In the genomic region with DNA sequence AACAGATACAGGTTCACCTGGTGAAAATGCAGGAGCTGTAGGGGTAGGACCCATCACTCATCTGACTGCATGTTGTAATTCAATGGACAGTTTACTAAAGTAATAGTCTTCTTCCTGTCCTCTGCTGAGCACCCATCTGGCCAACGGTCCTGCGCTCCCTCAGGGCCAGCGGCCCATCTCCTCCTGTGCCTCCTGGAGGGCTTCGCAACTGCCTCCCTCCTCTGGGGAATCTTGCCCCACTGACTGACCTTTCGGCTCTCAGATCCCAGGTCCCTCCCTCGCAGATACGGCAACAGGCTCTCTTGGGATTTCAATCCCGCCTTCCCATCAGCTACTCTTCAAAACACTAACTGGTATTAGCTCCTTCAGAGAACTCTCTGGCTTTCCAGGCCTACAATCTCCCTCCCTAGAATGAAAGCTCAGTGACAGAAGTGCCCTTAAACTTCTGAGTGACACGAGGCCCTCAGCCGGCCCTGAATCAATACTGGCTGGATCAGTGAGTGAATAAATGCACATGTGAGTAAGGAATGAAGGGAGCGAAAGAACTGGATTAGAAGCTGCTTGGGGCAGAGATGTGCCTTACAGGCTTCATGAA, we compare ENCODE assay signal across 8 cellular contexts. TPM values are rescaled to one million over a fixed set of nuclear protein-coding genes. Genes with fewer than 3 reads are reported as not detected.
DNase-seq lines count a peak whose midpoint lies in the region; ATAC-seq and TF ChIP-seq lines count a peak whose summit lies in the region.

No MANE protein-coding gene starts in this region.

- H3K27ac ChIP-seq in WERI-Rb-1, result peak overlapping the region; percentile 94
- peak overlapping the region; percentile 70 for H3K27ac ChIP-seq in stomach smooth muscle (ENCODE audit: low read length)

- ATAC-seq in HG02852 (IDR thresholded peaks at IDR 0.05; ENCODE audit: unreplicated experiment), result no peak
- ATAC-seq in HG03097 (IDR thresholded peaks at IDR 0.05; ENCODE audit: low FRiP score, unreplicated experiment), result no peak

- TF ChIP-seq CTCF in WERI-Rb-1 (IDR thresholded peaks at IDR 0.05; ENCODE audit: low read depth, low read length) (no peak), glutamatergic neuron (IDR thresholded peaks at IDR 0.05; ENCODE audit: partially characterized antibody, unreplicated experiment) (no peak)

- H3K27ac Mint-ChIP-seq in glutamatergic neuron (ENCODE audit: unreplicated experiment), result peak overlapping the region; percentile 40

- H3K4me3 ChIP-seq in WERI-Rb-1 (ENCODE audit: low read depth, low read length) (peak overlapping the region; percentile 82), stomach smooth muscle (ENCODE audit: low read length in 2 of 2) (peak overlapping the region; percentile 88 to 94)

- peak overlapping the region; percentile 84 to 86 for H3K9ac ChIP-seq in stomach smooth muscle (ENCODE audit: low read length in 2 of 2)

- peak overlapping the region; percentile 94 for H3K4me3 Mint-ChIP-seq in glutamatergic neuron (ENCODE audit: unreplicated experiment)

- no peaks in the 10 kb centered on the region for H3K36me3 ChIP-seq in WERI-Rb-1
- H3K36me3 ChIP-seq in stomach smooth muscle (ENCODE audit: control insufficient read depth in 2 of 2, insufficient read depth in 2 of 2, low read length in 2 of 2), result no peaks in the 10 kb centered on the region

- DNase-seq in SHP77 (lab: John Stamatoyannopoulos, UW) (peak; percentile 49 to 52), SHP77 treated with DMSO at 0.1 percent for 48 hours (lab: John Stamatoyannopoulos, UW) (no peak), WERI-Rb-1 (no peak), glutamatergic neuron (no peak), NCI-H1930 (lab: John Stamatoyannopoulos, UW) (no peak)

- no peaks in the 10 kb centered on the region for H3K27me3 ChIP-seq in WERI-Rb-1 (ENCODE audit: insufficient read depth, low read depth, severe bottlenecking)
- no peaks in the 10 kb centered on the region for H3K27me3 ChIP-seq in stomach smooth muscle (ENCODE audit: control insufficient read depth in 1 of 2, insufficient read depth in 2 of 2, low read length in 2 of 2)

- H3K9me3 Mint-ChIP-seq in glutamatergic neuron (ENCODE audit: unreplicated experiment), result peaks cover 11% of the 10 kb centered on the region

- peaks cover 10% of the 10 kb centered on the region for H3K4me1 Mint-ChIP-seq in glutamatergic neuron (ENCODE audit: low read depth, unreplicated experiment)

- H3K4me1 ChIP-seq in stomach smooth muscle (ENCODE audit: control insufficient read depth, insufficient read depth, low read length), result peaks cover 23% of the 10 kb centered on the region

- H3K9me3 ChIP-seq in WERI-Rb-1 (ENCODE audit: severe bottlenecking) (no peaks in the 10 kb centered on the region), stomach smooth muscle (ENCODE audit: control insufficient read depth in 2 of 2, low read length in 2 of 2) (no peaks in the 10 kb centered on the region)

- H3K36me3 Mint-ChIP-seq in glutamatergic neuron (ENCODE audit: unreplicated experiment), result no peaks in the 10 kb centered on the region

- H3K27me3 Mint-ChIP-seq in glutamatergic neuron (ENCODE audit: unreplicated experiment), result peaks cover 8% of the 10 kb centered on the region

RNA-seq across cellular contexts. Expression of gene PEMT, which starts 1.3 kb away (rescaled TPM):
- total RNA-seq in glutamatergic neuron (ENCODE audit: unreplicated experiment), result 24.0 TPM

Comparison
In these comparisons a context has a peak if more than half of its experiments do, and no peak if none do; other contexts are left out.
1. DNase-seq: peak in SHP77 (2 of 2); none in SHP77 treated with DMSO at 0.1 percent for 48 hours (single experiment), WERI-Rb-1 (single experiment), glutamatergic neuron (single experiment) and NCI-H1930 (0 of 2).